ENCODE assay signal across 8 cellular contexts in the genomic region with DNA sequence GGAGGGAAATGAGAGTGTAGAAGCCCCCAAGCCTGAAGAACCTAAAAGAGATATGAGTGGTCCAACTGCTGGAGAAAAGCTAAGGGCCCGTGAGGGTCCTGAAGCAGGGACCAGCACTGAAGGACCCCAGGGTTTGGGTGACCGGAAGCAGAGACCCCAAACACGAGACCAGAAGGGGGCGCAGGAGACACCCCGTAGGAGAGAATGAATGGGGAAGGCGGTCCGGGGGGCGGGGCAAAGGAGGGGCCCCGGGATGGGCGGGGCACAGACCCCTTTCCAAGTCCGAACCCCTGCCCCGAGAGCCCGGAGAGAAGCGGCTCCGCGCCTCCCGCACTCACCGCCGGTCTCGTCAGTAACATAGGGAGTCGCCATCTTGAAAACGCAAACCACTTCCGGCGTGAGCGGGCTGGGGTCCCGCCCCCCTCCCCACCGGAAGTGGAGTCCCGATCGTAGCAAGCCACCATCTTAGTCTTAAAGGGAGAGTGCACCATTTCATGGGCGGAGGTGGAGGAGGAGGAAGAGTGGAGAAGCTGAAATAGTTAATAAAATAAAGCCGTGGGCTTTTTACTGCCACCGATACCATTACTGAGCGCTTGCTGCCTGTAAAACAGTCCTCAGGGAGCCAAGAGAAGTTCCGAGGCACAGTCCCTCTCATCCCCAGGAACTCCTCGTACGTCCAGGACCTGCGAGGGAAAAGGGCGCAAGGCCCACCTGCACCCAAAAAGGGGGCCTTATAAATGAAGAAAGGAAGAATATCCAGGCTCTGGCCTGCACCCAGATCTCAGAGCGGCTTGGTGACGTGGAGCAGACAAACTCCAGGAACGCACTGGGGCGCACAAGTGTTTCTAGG. TPM values are rescaled to one million over a fixed set of nuclear protein-coding genes. Genes with fewer than 3 reads are reported as not detected.
DNase-seq lines count a peak whose midpoint lies in the region; FAIRE-seq and TF ChIP-seq lines count a peak whose summit lies in the region.

No MANE protein-coding gene starts in this region.

- H3K27ac Mint-ChIP-seq in neural crest cell (ENCODE audit: unreplicated experiment), result peak overlapping the region; percentile 86

- TF ChIP-seq EP300 in stomach (IDR thresholded peaks at IDR 0.05), result no peak

- WGBS in stomach, 5 donors, result 0 to 2% (median 0%) methylated on average over 33 to 42 of the region's 42 CpGs

- peak overlapping the region; percentile 90 to 99 (median 96) for H3K27ac ChIP-seq in stomach

- peaks cover 0 to 17% (median 13%) of the 10 kb centered on the region in 4 donors for H3K36me3 ChIP-seq in stomach

- H3K27me3 ChIP-seq in stomach, result no peaks in the 10 kb centered on the region

- H3K4me1 Mint-ChIP-seq in neural crest cell, result peaks cover 59% of the 10 kb centered on the region

- peak; percentile 55 for FAIRE-seq in H54 (lab: Jason Lieb, UNC)

- peak; percentile 95 for DNase-seq in ELR (ENCODE audit: low read depth)
- DNase-seq in H54 (ENCODE audit: insufficient read length, low spot score), result peak; percentile 81
- peak; percentile 92 for DNase-seq in M059J (ENCODE audit: low read depth)
- peak; percentile 96 for DNase-seq in activated effector memory CD4-positive, alpha-beta T cell treated with anti-CD3 and anti-CD28 coated beads, Interleukin-2, amount 50 U/mL, for 16 hours
- DNase-seq in fibroblast of villous mesenchyme (ENCODE audit: low read depth), result peak; percentile 95
- peak; percentile 82 for DNase-seq in neural crest cell (ENCODE audit: low read depth, low spot score)
- DNase-seq in stomach, result peak; percentile 90

- H3K36me3 Mint-ChIP-seq in neural crest cell (ENCODE audit: low read depth), result no peaks in the 10 kb centered on the region

- H3K9me3 Mint-ChIP-seq in neural crest cell, result no peaks in the 10 kb centered on the region

- TF ChIP-seq CTCF in fibroblast of villous mesenchyme (IDR thresholded peaks at IDR 0.05; ENCODE audit: insufficient read depth, low read depth, low read length) (peak; percentile 61), neural crest cell (conservative IDR thresholded peaks at IDR 0.05) (peak; percentile 81), stomach (IDR thresholded peaks at IDR 0.05) (peak in 5 of 7 experiments; percentile 55 to 69 (median 60))

- peak overlapping the region; percentile 99 for H3K4me3 ChIP-seq in fibroblast of villous mesenchyme (ENCODE audit: low read depth, low read length)
- H3K4me3 ChIP-seq in stomach, result peak overlapping the region; percentile 75 to 90 (median 88)

- intact Hi-C loops in stomach (cut with DNase I; ENCODE audit: low total_unique reads), result no loop called here

- peaks cover 33 to 70% (median 58%) of the 10 kb centered on the region in 4 donors for H3K4me1 ChIP-seq in stomach

- H3K4me3 Mint-ChIP-seq in neural crest cell, result peak overlapping the region; percentile 96

- TF ChIP-seq POLR2A in H54 (IDR thresholded peaks at IDR 0.05; ENCODE audit: low read depth, low read length), result peak; percentile 51
- peak; percentile 29; the same call in 1 of the 2 replicates for TF ChIP-seq POLR2A in Raji (IDR thresholded peaks at IDR 0.05; ENCODE audit: insufficient read depth, low read depth, low read length)
- no peak for TF ChIP-seq POLR2A in stomach (IDR thresholded peaks at IDR 0.05)

- peaks cover 11% of the 10 kb centered on the region for H3K27me3 Mint-ChIP-seq in neural crest cell (ENCODE audit: low read depth)

- no peaks in the 10 kb centered on the region for H3K9me3 ChIP-seq in stomach

RNA-seq across cellular contexts. Expression of gene PYM1, which starts 0.7 kb away (rescaled TPM):
- 26.8 and 28.0 TPM in 2 replicates for total RNA-seq in M059J (2014; rRNA removed; shearing (Covaris generic))
- total RNA-seq in fibroblast of villous mesenchyme (32.2 and 32.8 TPM in 2 replicates), neural crest cell (54.0 and 56.8 TPM in 2 replicates), stomach (10 to 100 TPM in 2 of 5 donors, 1 to 10 TPM in 3; 1.2 to 59.4 (median 9.8) TPM)
- 10 to 100 TPM; 42.8 to 54.8 (median 42.8) TPM for polyA plus RNA-seq in stomach

RNA-seq across cellular contexts. Expression of gene DGKA, which starts 4.0 kb away (rescaled TPM):
- 21.7 and 31.3 TPM in 2 replicates for total RNA-seq in M059J (2014; rRNA removed; shearing (Covaris generic))
- total RNA-seq in fibroblast of villous mesenchyme, result 34.8 and 45.8 TPM in 2 replicates
- total RNA-seq in neural crest cell, result 17.1 and 18.8 TPM in 2 replicates
- total RNA-seq in stomach, result 100 to 1,000 TPM in 1 of 5 donors, 10 to 100 TPM in 4; 56.0 to 418 (median 92.0) TPM
- polyA plus RNA-seq in stomach, result 100 to 1,000 TPM in 1 of 3 donors, 10 to 100 TPM in 2; 13.0 to 123 (median 27.6) TPM

RNA-seq across cellular contexts. Expression of gene PMEL, which starts 38.9 kb away (rescaled TPM):
- 0.54 and 0.69 TPM in 2 replicates for total RNA-seq in M059J (2014; rRNA removed; shearing (Covaris generic))
- total RNA-seq in fibroblast of villous mesenchyme (1.3 TPM in 2 replicates), neural crest cell (36.9 and 39.9 TPM in 2 replicates), stomach (1 to 10 TPM in 2 of 5 donors, under 1 TPM in 2, not detected in 1; 0.58 to 4.0 (median 1.0) TPM)
- 1 to 10 TPM in 2 of 3 donors, under 1 TPM in 1; 0.75 to 2.1 (median 1.3) TPM for polyA plus RNA-seq in stomach

RNA-seq across cellular contexts. Expression of gene CDK2, which starts 39.7 kb away (rescaled TPM):
- 112 and 148 TPM in 2 replicates for total RNA-seq in M059J (2014; rRNA removed; shearing (Covaris generic))
- total RNA-seq in fibroblast of villous mesenchyme, result 32.2 and 51.4 TPM in 2 replicates
- total RNA-seq in neural crest cell, result 125 TPM in 2 replicates
- total RNA-seq in stomach, result 100 to 1,000 TPM in 1 of 5 donors, 10 to 100 TPM in 3, 1 to 10 TPM in 1; 4.1 to 124 (median 12.3) TPM
- polyA plus RNA-seq in stomach, result 10 to 100 TPM; 12.5 to 18.4 (median 17.5) TPM

RNA-seq across cellular contexts. Expression of gene RAB5B, which starts 46.9 kb away (rescaled TPM):
- total RNA-seq in M059J (2014; rRNA removed; shearing (Covaris generic)), result 58.1 and 71.3 TPM in 2 replicates
- 70.9 and 111 TPM in 2 replicates for total RNA-seq in fibroblast of villous mesenchyme
- 86.5 and 97.3 TPM in 2 replicates for total RNA-seq in neural crest cell
- total RNA-seq in stomach, result 100 to 1,000 TPM in 1 of 5 donors, 10 to 100 TPM in 4; 17.1 to 100 (median 75.1) TPM
- polyA plus RNA-seq in stomach, result 10 to 100 TPM; 52.4 to 92.4 (median 61.3) TPM

Comparison
In these comparisons a context has a peak if more than half of its experiments do, and no peak if none do; other contexts are left out.
1. Peak in every context shown above with its lines: DNase-seq, H3K4me3 ChIP-seq and H3K27ac ChIP-seq.
2. POLR2A ChIP-seq: peak in H54 (single experiment) and Raji (single experiment); none in stomach (0 of 4).